1 cellular context compared by ENCODE assay signal in the genomic region with DNA sequence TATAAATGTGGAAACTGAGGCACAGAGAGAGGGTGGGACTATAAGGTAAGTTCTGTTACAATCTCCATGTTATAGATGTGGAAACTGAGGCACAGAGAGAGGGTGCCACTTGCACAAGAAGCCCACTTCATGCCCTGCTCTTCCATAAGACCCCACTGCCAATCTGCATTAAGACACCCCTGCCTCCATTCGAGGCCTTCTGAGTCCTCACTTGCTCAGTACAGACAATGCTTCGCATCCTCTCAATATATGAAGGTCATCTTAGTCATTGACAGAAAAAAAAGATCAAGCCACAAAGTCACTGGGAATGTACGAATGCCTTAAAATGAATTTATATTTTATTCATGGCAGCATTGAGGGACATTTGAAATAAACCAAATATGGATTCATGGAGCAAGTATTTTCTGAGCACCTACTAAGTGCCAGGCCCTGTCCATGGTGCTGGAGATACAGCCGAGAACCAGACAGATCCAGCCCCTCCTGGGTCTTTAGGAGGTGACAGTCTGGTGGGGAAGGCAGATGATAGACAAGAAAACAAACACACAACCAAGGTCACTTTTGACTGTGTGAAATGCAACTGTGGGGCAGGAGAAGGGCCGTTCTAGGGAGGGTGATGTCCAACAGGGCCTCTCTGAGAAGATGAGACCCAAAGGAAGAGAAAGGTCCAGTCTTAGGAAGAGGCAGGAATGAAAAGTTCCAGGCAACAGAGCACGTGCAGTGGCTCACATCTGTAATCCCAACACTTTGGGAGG.
TF ChIP-seq lines count a peak whose summit lies in the region.

No MANE protein-coding gene starts in this region.

TF ChIP-seq in HEK293, 187 proteins besides CTCF, POLR2A, EP300 and RAD21 (continued from another document):
- TF ChIP-seq, protein P1, sequence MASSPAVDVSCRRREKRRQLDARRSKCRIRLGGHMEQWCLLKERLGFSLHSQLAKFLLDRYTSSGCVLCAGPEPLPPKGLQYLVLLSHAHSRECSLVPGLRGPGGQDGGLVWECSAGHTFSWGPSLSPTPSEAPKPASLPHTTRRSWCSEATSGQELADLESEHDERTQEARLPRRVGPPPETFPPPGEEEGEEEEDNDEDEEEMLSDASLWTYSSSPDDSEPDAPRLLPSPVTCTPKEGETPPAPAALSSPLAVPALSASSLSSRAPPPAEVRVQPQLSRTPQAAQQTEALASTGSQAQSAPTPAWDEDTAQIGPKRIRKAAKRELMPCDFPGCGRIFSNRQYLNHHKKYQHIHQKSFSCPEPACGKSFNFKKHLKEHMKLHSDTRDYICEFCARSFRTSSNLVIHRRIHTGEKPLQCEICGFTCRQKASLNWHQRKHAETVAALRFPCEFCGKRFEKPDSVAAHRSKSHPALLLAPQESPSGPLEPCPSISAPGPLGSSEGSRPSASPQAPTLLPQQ (tag by site-specific recombination; IDR thresholded peaks at IDR 0.05) = no peak
- TF ChIP-seq KLF7 (tag by site-specific recombination; IDR thresholded peaks at IDR 0.05; ENCODE audit: borderline replicate concordance) = no peak
